14 cellular contexts compared by ENCODE assay signal in genomic region chr1:29211086-29212030, GRCh38. TPM values are rescaled to one million over a fixed set of nuclear protein-coding genes. Genes with fewer than 3 reads are reported as not detected.
DNase-seq lines count a peak whose midpoint lies in the region; ATAC-seq lines count a peak whose summit lies in the region.
"Had no signal": no experiment of that assay in that cellular context is flagged by ENCODE, and none has a peak within 500 bp of the region (broad histone marks: within the 10 kb centered on the region; RNA-seq: fewer than 3 reads in every experiment).

No MANE protein-coding gene starts in this region.

- no peaks in the 10 kb centered on the region for H3K27me3 Mint-ChIP-seq in activated naive CD8-positive, alpha-beta T cell treated with anti-CD3 and anti-CD28 coated beads, Interleukin-2, amount 50 U/mL, for 24 hours
- H3K27me3 Mint-ChIP-seq in activated naive CD8-positive, alpha-beta T cell treated with anti-CD3 and anti-CD28 coated beads for 36 hours, result no peaks in the 10 kb centered on the region
- H3K27me3 Mint-ChIP-seq in stimulated activated naive B cell treated with anti-CD40 and anti-IgM and Interleukin-4, amounts not matched to agents 10 μg/mL and 1 μg/mL and 100 μg/mL, for 72 hours, result no peaks in the 10 kb centered on the region
- H3K27me3 Mint-ChIP-seq: stimulated activated naive CD8-positive, alpha-beta T cell treated with anti-CD3 and anti-CD28 coated beads, Interleukin-15, amount 100 ng/mL, for 72 hours had no signal

- no peaks in the 10 kb centered on the region for H3K9me3 Mint-ChIP-seq in activated naive CD8-positive, alpha-beta T cell treated with anti-CD3 and anti-CD28 coated beads, Interleukin-2, amount 50 U/mL, for 24 hours
- no peaks in the 10 kb centered on the region for H3K9me3 Mint-ChIP-seq in activated naive CD8-positive, alpha-beta T cell treated with anti-CD3 and anti-CD28 coated beads for 36 hours
- no peaks in the 10 kb centered on the region for H3K9me3 Mint-ChIP-seq in stimulated activated naive B cell treated with anti-CD40 and anti-IgM and Interleukin-4, amounts not matched to agents 10 μg/mL and 1 μg/mL and 100 μg/mL, for 72 hours
- H3K9me3 Mint-ChIP-seq: activated T-helper 2 cell treated with anti-CD3 and anti-CD28 coated beads, Interferon-gamma antibody, Interleukin-2, Interleukin-4, amounts not matched to agents 10 μg/mL and 5 μg/mL and 100 μg/mL, durations not matched to agents 14 hours and 24 hours and 36 hours; nephron; stimulated activated naive CD8-positive, alpha-beta T cell treated with anti-CD3 and anti-CD28 coated beads, Interleukin-15, amount 100 ng/mL, for 72 hours had no signal

- H3K27ac Mint-ChIP-seq in activated naive CD8-positive, alpha-beta T cell treated with anti-CD3 and anti-CD28 coated beads, Interleukin-2, amount 50 U/mL, for 24 hours, result peak overlapping the region; percentile 25
- no peak overlapping the region for H3K27ac Mint-ChIP-seq in activated naive CD8-positive, alpha-beta T cell treated with anti-CD3 and anti-CD28 coated beads for 36 hours
- H3K27ac Mint-ChIP-seq in stimulated activated naive B cell treated with anti-CD40 and anti-IgM and Interleukin-4, amounts not matched to agents 10 μg/mL and 1 μg/mL and 100 μg/mL, for 72 hours, result peak overlapping the region; percentile 86
- H3K27ac Mint-ChIP-seq: activated T-helper 2 cell treated with anti-CD3 and anti-CD28 coated beads, Interferon-gamma antibody, Interleukin-2, Interleukin-4, amounts not matched to agents 10 μg/mL and 5 μg/mL and 100 μg/mL, durations not matched to agents 14 hours and 24 hours and 36 hours; nephron had no signal

- H3K4me3 Mint-ChIP-seq in activated naive CD8-positive, alpha-beta T cell treated with anti-CD3 and anti-CD28 coated beads, Interleukin-2, amount 50 U/mL, for 24 hours, result no peak overlapping the region
- no peak overlapping the region for H3K4me3 Mint-ChIP-seq in activated naive CD8-positive, alpha-beta T cell treated with anti-CD3 and anti-CD28 coated beads for 36 hours
- no peak overlapping the region for H3K4me3 Mint-ChIP-seq in stimulated activated naive B cell treated with anti-CD40 and anti-IgM and Interleukin-4, amounts not matched to agents 10 μg/mL and 1 μg/mL and 100 μg/mL, for 72 hours
- H3K4me3 Mint-ChIP-seq: nephron; stimulated activated naive CD8-positive, alpha-beta T cell treated with anti-CD3 and anti-CD28 coated beads, Interleukin-15, amount 100 ng/mL, for 72 hours had no signal

- H3K36me3 Mint-ChIP-seq in activated naive CD8-positive, alpha-beta T cell treated with anti-CD3 and anti-CD28 coated beads, Interleukin-2, amount 50 U/mL, for 24 hours (ENCODE audit: low read depth), result peaks cover 30% of the 10 kb centered on the region
- H3K36me3 Mint-ChIP-seq in activated naive CD8-positive, alpha-beta T cell treated with anti-CD3 and anti-CD28 coated beads for 36 hours, result peaks cover 12% of the 10 kb centered on the region
- peaks cover 34 to 55% of the 10 kb centered on the region in 2 donors for H3K36me3 Mint-ChIP-seq in stimulated activated naive B cell treated with anti-CD40 and anti-IgM and Interleukin-4, amounts not matched to agents 10 μg/mL and 1 μg/mL and 100 μg/mL, for 72 hours

- no peak for ATAC-seq in activated naive CD8-positive, alpha-beta T cell treated with anti-CD3 and anti-CD28 coated beads, Interleukin-2, amount 50 U/mL, for 24 hours
- peak; percentile 57 to 61 for ATAC-seq in stimulated activated naive B cell treated with anti-CD40 and anti-IgM and Interleukin-4, amounts not matched to agents 10 μg/mL and 1 μg/mL and 100 μg/mL, for 72 hours (replicated peaks)
- ATAC-seq in HG03457 (IDR thresholded peaks at IDR 0.05; ENCODE audit: unreplicated experiment) (no peak), HG02678 (IDR thresholded peaks at IDR 0.05; ENCODE audit: unreplicated experiment) (no peak)
- ATAC-seq: stimulated activated naive CD8-positive, alpha-beta T cell treated with anti-CD3 and anti-CD28 coated beads, Interleukin-15, amount 100 ng/mL, for 72 hours had no signal

- DNase-seq in activated naive CD8-positive, alpha-beta T cell treated with anti-CD3 and anti-CD28 coated beads, Interleukin-2, amount 50 U/mL, for 24 hours, result no peak
- DNase-seq in activated naive CD8-positive, alpha-beta T cell treated with anti-CD3 and anti-CD28 coated beads for 36 hours, result no peak
- peak; percentile 82 to 94 for DNase-seq in NCI-H524 (lab: John Stamatoyannopoulos, UW)
- DNase-seq in cerebellum (ENCODE audit: low spot score), result peak; percentile 77
- no peak for DNase-seq in stimulated activated naive B cell treated with anti-CD40 and anti-IgM and Interleukin-4, amounts not matched to agents 10 μg/mL and 1 μg/mL and 100 μg/mL, for 72 hours
- no peak for DNase-seq in GF-D8 (lab: John Stamatoyannopoulos, UW)
- DNase-seq: amygdala; DND-41; NCI-H187; stimulated activated naive CD8-positive, alpha-beta T cell treated with anti-CD3 and anti-CD28 coated beads, Interleukin-15, amount 100 ng/mL, for 72 hours had no signal

- no peaks in the 10 kb centered on the region for H3K4me1 Mint-ChIP-seq in activated naive CD8-positive, alpha-beta T cell treated with anti-CD3 and anti-CD28 coated beads, Interleukin-2, amount 50 U/mL, for 24 hours
- peaks cover 2% of the 10 kb centered on the region for H3K4me1 Mint-ChIP-seq in activated naive CD8-positive, alpha-beta T cell treated with anti-CD3 and anti-CD28 coated beads for 36 hours
- peaks cover 17 to 23% of the 10 kb centered on the region in 2 donors for H3K4me1 Mint-ChIP-seq in stimulated activated naive B cell treated with anti-CD40 and anti-IgM and Interleukin-4, amounts not matched to agents 10 μg/mL and 1 μg/mL and 100 μg/mL, for 72 hours
- H3K4me1 Mint-ChIP-seq: stimulated activated naive CD8-positive, alpha-beta T cell treated with anti-CD3 and anti-CD28 coated beads, Interleukin-15, amount 100 ng/mL, for 72 hours had no signal

RNA-seq across cellular contexts. Expression of gene MECR, which starts 19.4 kb away (rescaled TPM):
- total RNA-seq in activated naive CD8-positive, alpha-beta T cell treated with anti-CD3 and anti-CD28 coated beads for 36 hours, result 10 to 100 TPM; 42.0 to 42.7 TPM
- total RNA-seq in cerebellum, result 18.9 TPM

RNA-seq across cellular contexts. Expression of gene PTPRU, which starts 25.0 kb away (rescaled TPM):
- total RNA-seq in activated naive CD8-positive, alpha-beta T cell treated with anti-CD3 and anti-CD28 coated beads for 36 hours, result under 1 TPM; 0.52 to 0.74 TPM
- 13.3 TPM for total RNA-seq in cerebellum

RNA-seq across cellular contexts. Expression of gene SRSF4, which starts 29.7 kb away (rescaled TPM):
- 100 to 1,000 TPM; 113 to 114 TPM for total RNA-seq in activated naive CD8-positive, alpha-beta T cell treated with anti-CD3 and anti-CD28 coated beads for 36 hours
- total RNA-seq in cerebellum, result 45.8 TPM

Comparison
In these comparisons a context has a peak if more than half of its experiments do, and no peak if none do; other contexts are left out.
1. ATAC-seq: peak in stimulated activated naive B cell treated with anti-CD40 and anti-IgM and Interleukin-4, amounts not matched to agents 10 μg/mL and 1 μg/mL and 100 μg/mL, for 72 hours (2 of 2); none in activated naive CD8-positive, alpha-beta T cell treated with anti-CD3 and anti-CD28 coated beads, Interleukin-2, amount 50 U/mL, for 24 hours (single experiment), HG03457 (single experiment) and HG02678 (single experiment).
2. DNase-seq: peak in NCI-H524 (2 of 2) and cerebellum (single experiment); none in activated naive CD8-positive, alpha-beta T cell treated with anti-CD3 and anti-CD28 coated beads, Interleukin-2, amount 50 U/mL, for 24 hours (single experiment), activated naive CD8-positive, alpha-beta T cell treated with anti-CD3 and anti-CD28 coated beads for 36 hours (single experiment), stimulated activated naive B cell treated with anti-CD40 and anti-IgM and Interleukin-4, amounts not matched to agents 10 μg/mL and 1 μg/mL and 100 μg/mL, for 72 hours (single experiment) and GF-D8 (single experiment).